Comparison of ENCODE assay signal across 13 cellular contexts in genomic region chr13:27011661-27012060, GRCh38.
"Had no signal": no experiment of that assay in that cellular context is flagged by ENCODE, and none has a peak within 500 bp of the region (broad histone marks: within the 10 kb centered on the region; RNA-seq: fewer than 3 reads in every experiment).

No MANE protein-coding gene starts in this region.

- H2AFZ ChIP-seq: hepatocyte had no signal

- H3K79me2 ChIP-seq: hepatocyte had no signal

- H3K27me3 ChIP-seq: sigmoid colon had no signal

- H3K27ac ChIP-seq: hepatocyte, neutrophil, sigmoid colon, skin epidermis had no signal

- H3K4me2 ChIP-seq: hepatocyte had no signal

- H3K4me3 Mint-ChIP-seq: naive thymus-derived CD8-positive, alpha-beta T cell had no signal

- H3K9me3 ChIP-seq: mucosa of descending colon, neutrophil, sigmoid colon had no signal

- H3K4me3 ChIP-seq: hepatocyte, mucosa of descending colon, sigmoid colon, skin epidermis had no signal

- H3K36me3 ChIP-seq: neutrophil, sigmoid colon had no signal

- DNase-seq: dermis blood vessel endothelial cell; foreskin melanocyte; mammary epithelial cell; mucosa of descending colon; naive thymus-derived CD8-positive, alpha-beta T cell; posterior cingulate gyrus; sigmoid colon; stimulated activated CD4-positive, alpha-beta T cell treated with anti-CD3 and anti-CD28 coated beads, Interleukin-2, amount 100 ng/mL, for 24 hours; stimulated activated naive CD4-positive, alpha-beta T cell; trophoblast cell had no signal

- H3K36me3 Mint-ChIP-seq: naive thymus-derived CD8-positive, alpha-beta T cell had no signal

- H3K9me3 Mint-ChIP-seq: naive thymus-derived CD8-positive, alpha-beta T cell had no signal

- ATAC-seq: mucosa of descending colon; naive thymus-derived CD8-positive, alpha-beta T cell had no signal
